In genomic region chr11:124943242-124943641, GRCh38 we compare ENCODE assay signal across 29 cellular contexts. TPM values are rescaled to one million over a fixed set of nuclear protein-coding genes. Genes with fewer than 3 reads are reported as not detected.
DNase-seq lines count a peak whose midpoint lies in the region; ATAC-seq and TF ChIP-seq lines count a peak whose summit lies in the region.
"Had no signal": no experiment of that assay in that cellular context is flagged by ENCODE, and none has a peak within 500 bp of the region (broad histone marks: within the 10 kb centered on the region; RNA-seq: fewer than 3 reads in every experiment).

No MANE protein-coding gene starts in this region.

- H3K27me3 Mint-ChIP-seq in CD8-positive, alpha-beta T cell (ENCODE audit: low read depth) = no peaks in the 10 kb centered on the region
- H3K27me3 Mint-ChIP-seq in brain = peaks cover 5% of the 10 kb centered on the region

- POLR2A ChIA-PET in CD8-positive, alpha-beta T cell (lab: Charles Lee) = interaction anchor here (0.8 to 3.1 kb wide), 4 partner anchors 11 to 67 kb away, joined by 3 to 15 read pairs (median 3); partner anchors contain the start of gene CCDC15

- H3K4me1 Mint-ChIP-seq in CD8-positive, alpha-beta T cell (ENCODE audit: low read depth) = peaks cover 27% of the 10 kb centered on the region
- peaks cover 48% of the 10 kb centered on the region for H3K4me1 Mint-ChIP-seq in brain

- peaks cover 22% of the 10 kb centered on the region for H3K4me1 ChIP-seq in CD8-positive, alpha-beta T cell (ENCODE audit: insufficient read depth, low read length)
- H3K4me1 ChIP-seq in MM.1S (ENCODE audit: low read length) = no peaks in the 10 kb centered on the region

- no peak overlapping the region for H3K4me3 Mint-ChIP-seq in CD8-positive, alpha-beta T cell
- H3K4me3 Mint-ChIP-seq in brain = peak overlapping the region in 2 of 5 experiments; percentile 10 to 40
- H3K4me3 Mint-ChIP-seq: activated CD4-positive, alpha-beta memory T cell treated with anti-CD3 and anti-CD28 coated beads, Interleukin-2, amount 10 ng/mL, durations not matched to agents 7 days and 5 days; activated naive CD4-positive, alpha-beta T cell treated with anti-CD3 and anti-CD28 coated beads, Interleukin-2, amount 10 ng/mL, durations not matched to agents 7 days and 5 days had no signal

- no peaks in the 10 kb centered on the region for H3K79me2 ChIP-seq in MM.1S (ENCODE audit: low read length)

- CTCF ChIA-PET in CD8-positive, alpha-beta T cell (lab: Charles Lee) = interaction anchor here (1.1 to 1.3 kb wide), 3 partner anchors 27 to 199 kb away, joined by 3 to 4 read pairs (median 4); no protein-coding TSS in a partner anchor

- ATAC-seq in CD8-positive, alpha-beta T cell = no peak
- ATAC-seq in HG03457 (IDR thresholded peaks at IDR 0.05; ENCODE audit: unreplicated experiment) (no peak), GM21737 (IDR thresholded peaks at IDR 0.05; ENCODE audit: unreplicated experiment) (no peak)
- ATAC-seq: esophagus mucosa had no signal

- no peaks in the 10 kb centered on the region for H4K20me1 ChIP-seq in MM.1S (ENCODE audit: insufficient read depth, low read length)

- peaks cover 2% of the 10 kb centered on the region for H3K9me3 Mint-ChIP-seq in CD8-positive, alpha-beta T cell
- peaks cover under 1 to 6% (median 5%) of the 10 kb centered on the region in 5 experiments for H3K9me3 Mint-ChIP-seq in brain

- no peak overlapping the region for H3K4me2 ChIP-seq in MM.1S (ENCODE audit: low read depth, low read length)
- H3K4me2 ChIP-seq: SK-N-SH had no signal

- H3K9ac ChIP-seq in MM.1S (ENCODE audit: low read length) = no peak overlapping the region
- H3K9ac ChIP-seq: SK-N-SH had no signal

- no peaks in the 10 kb centered on the region for H3K9me2 ChIP-seq in MM.1S (replicated peaks; ENCODE audit: insufficient read depth, low read length)
- H3K9me2 ChIP-seq: SK-N-SH had no signal

- no peaks in the 10 kb centered on the region for H3K36me3 ChIP-seq in CD8-positive, alpha-beta T cell (ENCODE audit: insufficient read depth, low read length)
- H3K36me3 ChIP-seq in MM.1S (replicated peaks; ENCODE audit: insufficient read depth, low read length) = no peaks in the 10 kb centered on the region
- H3K36me3 ChIP-seq: spleen had no signal

- no peak for DNase-seq in CD8-positive, alpha-beta T cell
- DNase-seq in hippocampal formation (lab: John Stamatoyannopoulos, UW) = peak; percentile 80 to 90
- peak; percentile 95 for DNase-seq in pons (ENCODE audit: low spot score)
- no peak for DNase-seq in DMS53 treated with DMSO at 0.1 percent for 48 hours (lab: John Stamatoyannopoulos, UW; ENCODE audit: unreplicated experiment)
- no peak for DNase-seq in MM.1S
- DNase-seq: activated CD4-positive, alpha-beta memory T cell treated with anti-CD3 and anti-CD28 coated beads, Interleukin-2, amount 10 ng/mL, durations not matched to agents 7 days and 5 days; activated CD4-positive, CD25-positive, alpha-beta regulatory T cell; activated naive CD4-positive, alpha-beta T cell treated with anti-CD3 and anti-CD28 coated beads, Interleukin-2, amount 10 ng/mL, durations not matched to agents 7 days and 5 days; activated T-cell treated with anti-CD3 and anti-CD28 coated beads, Interleukin-2, amount 50 U/mL, for 1 hour; CD8-positive, alpha-beta memory T cell; DND-41; effector CD4-positive, alpha-beta T cell; glutamatergic neuron; MV-4-11; NCI-H1930; NCI-H446 treated with DMSO at 0.1 percent for 48 hours; SK-N-SH; spleen; stimulated activated CD8-positive, alpha-beta memory T cell treated with anti-CD3 and anti-CD28 coated beads, Interleukin-4, amount 100 ng/mL, for 48 hours; T1000 had no signal

- no peak overlapping the region for H3K27ac ChIP-seq in CD8-positive, alpha-beta T cell (ENCODE audit: low read depth, low read length)
- no peak overlapping the region for H3K27ac ChIP-seq in MM.1S (ENCODE audit: low read length)
- H3K27ac ChIP-seq: spleen had no signal

- peak overlapping the region; percentile 70 for H3K27ac Mint-ChIP-seq in CD8-positive, alpha-beta T cell
- peak overlapping the region; percentile 36 to 99 (median 94) for H3K27ac Mint-ChIP-seq in brain
- H3K27ac Mint-ChIP-seq: activated naive CD4-positive, alpha-beta T cell treated with anti-CD3 and anti-CD28 coated beads, Interleukin-2, amount 10 ng/mL, durations not matched to agents 7 days and 5 days had no signal

- no peak for TF ChIP-seq CTCF in CD8-positive, alpha-beta T cell (IDR thresholded peaks at IDR 0.05)
- no peak for TF ChIP-seq CTCF in brain (conservative IDR thresholded peaks at IDR 0.05)
- TF ChIP-seq CTCF in MM.1S (IDR thresholded peaks at IDR 0.05; ENCODE audit: low read length) = no peak

- H3K36me3 Mint-ChIP-seq in CD8-positive, alpha-beta T cell = peaks cover 5% of the 10 kb centered on the region
- peaks cover 4% of the 10 kb centered on the region for H3K36me3 Mint-ChIP-seq in brain

- no peaks in the 10 kb centered on the region for H3K9me3 ChIP-seq in CD8-positive, alpha-beta T cell (ENCODE audit: low read length)
- H3K9me3 ChIP-seq in MM.1S (replicated peaks; ENCODE audit: insufficient read depth, low read length) = no peaks in the 10 kb centered on the region
- H3K9me3 ChIP-seq: SK-N-SH had no signal

- intact Hi-C loops in CD8-positive, alpha-beta T cell (cut with DNase I, micrococcal nuclease) = no loop called here

- H3K27me3 ChIP-seq in CD8-positive, alpha-beta T cell (ENCODE audit: insufficient read depth, low read length) = no peaks in the 10 kb centered on the region
- no peaks in the 10 kb centered on the region for H3K27me3 ChIP-seq in MM.1S (replicated peaks; ENCODE audit: insufficient read depth, low read length)

- no peak overlapping the region for H2AFZ ChIP-seq in MM.1S (ENCODE audit: low read length)

- no peak overlapping the region for H3K4me3 ChIP-seq in CD8-positive, alpha-beta T cell (ENCODE audit: low read depth, low read length)
- no peak overlapping the region for H3K4me3 ChIP-seq in MM.1S (ENCODE audit: low read length)
- H3K4me3 ChIP-seq: spleen had no signal

- H3F3A ChIP-seq in MM.1S (ENCODE audit: insufficient read depth, low read length) = no peaks in the 10 kb centered on the region

RNA-seq across cellular contexts. Expression of gene HEPACAM, which starts 7.4 kb away (rescaled TPM):
- total RNA-seq in CD8-positive, alpha-beta T cell = not detected
- 66.5 TPM for polyA plus RNA-seq in brain (ENCODE audit: insufficient read depth, low read depth, low replicate concordance)
- total RNA-seq: activated CD4-positive, alpha-beta memory T cell treated with anti-CD3 and anti-CD28 coated beads, Interleukin-2, amount 10 ng/mL, durations not matched to agents 7 days and 5 days; CD8-positive, alpha-beta memory T cell; esophagus mucosa; pulmonary artery endothelial cell; RPMI7951 had no signal
- polyA plus RNA-seq: CD8-positive, alpha-beta memory T cell; SK-N-SH had no signal

RNA-seq across cellular contexts. Expression of gene CCDC15, which starts 10.8 kb away (rescaled TPM):
- under 1 TPM; 0.56 to 0.57 TPM for total RNA-seq in CD8-positive, alpha-beta T cell
- polyA plus RNA-seq in brain (ENCODE audit: insufficient read depth, low read depth, low replicate concordance) = 2.3 TPM

RNA-seq across cellular contexts. Expression of gene HEPN1, which starts 24.2 kb away (rescaled TPM):
- total RNA-seq in CD8-positive, alpha-beta T cell = not detected
- not detected for polyA plus RNA-seq in brain (ENCODE audit: insufficient read depth, low read depth, low replicate concordance)
- total RNA-seq: activated CD4-positive, alpha-beta memory T cell treated with anti-CD3 and anti-CD28 coated beads, Interleukin-2, amount 10 ng/mL, durations not matched to agents 7 days and 5 days; CD8-positive, alpha-beta memory T cell; esophagus mucosa; liver; pulmonary artery endothelial cell; RPMI7951; subcutaneous adipose tissue had no signal
- polyA plus RNA-seq: AG04450; CD8-positive, alpha-beta memory T cell; SK-N-SH; spleen had no signal

RNA-seq across cellular contexts. Expression of gene ROBO4, which starts 45.6 kb away (rescaled TPM):
- not detected for total RNA-seq in CD8-positive, alpha-beta T cell
- 7.4 TPM for polyA plus RNA-seq in brain (ENCODE audit: insufficient read depth, low read depth, low replicate concordance)
- total RNA-seq: activated CD4-positive, alpha-beta memory T cell treated with anti-CD3 and anti-CD28 coated beads, Interleukin-2, amount 10 ng/mL, durations not matched to agents 7 days and 5 days; CD8-positive, alpha-beta memory T cell had no signal
- polyA plus RNA-seq: CD8-positive, alpha-beta memory T cell had no signal

Comparison
In these comparisons a context has a peak if more than half of its experiments do, and no peak if none do; other contexts are left out.
1. DNase-seq: peak in hippocampal formation (2 of 2) and pons (single experiment); none in CD8-positive, alpha-beta T cell (0 of 7), DMS53 treated with DMSO at 0.1 percent for 48 hours (single experiment) and MM.1S (single experiment).